1 cellular context compared by ENCODE assay signal in genomic region chr3:186806173-186807055, GRCh38.
A peak's percentile ranks its signal among the peaks of the same experiment; 100 is the strongest.
TF ChIP-seq lines count a peak whose summit lies in the region.

RFC4 (minus strand) TSS chr3:186806482; CDS start chr3:186804713, 1,769 bp downstream.

TF ChIP-seq in K562, 482 proteins besides CTCF, POLR2A, EP300 and RAD21 (continued from another document and continues in another):
- TF ChIP-seq AFF4 (CRISPR knock-in tag; IDR thresholded peaks at IDR 0.05) (no peak; the same call in 1 of the 2 replicates), CREB1 (IDR thresholded peaks at IDR 0.05) (peak; percentile 93), CREB1 (CRISPR knock-in tag; IDR thresholded peaks at IDR 0.05) (peak; percentile 94), SLC30A9 (CRISPR knock-in tag; IDR thresholded peaks at IDR 0.05) (no peak), SMARCE1 (IDR thresholded peaks at IDR 0.05) (peak; percentile 38; the same call in 1 of the 2 replicates), CHD2 (IDR thresholded peaks at IDR 0.05; ENCODE audit: low read depth, low read length) (no peak), FOXA3 (CRISPR knock-in tag; conservative IDR thresholded peaks at IDR 0.05 in 1 of 2, IDR thresholded peaks at IDR 0.05 in 1 of 2) (peak in 1 of 2 experiments; percentile 40; a peak in 1 of 4 replicates), ARHGAP35 (IDR thresholded peaks at IDR 0.05; ENCODE audit: partially characterized antibody) (no peak), ZC3H11A (IDR thresholded peaks at IDR 0.05; ENCODE audit: low read depth, low read length) (0 out of 2 replicates have a peak, but pooled peaks have one; percentile 53), ZBTB33 (CRISPR knock-in tag; IDR thresholded peaks at IDR 0.05) (no peak), JUN (IDR thresholded peaks at IDR 0.05; ENCODE audit: borderline replicate concordance, low read depth, low read length) (0 out of 2 replicates have a peak, but pooled peaks have one; percentile 25), JUN (CRISPR knock-in tag; IDR thresholded peaks at IDR 0.05; ENCODE audit: borderline replicate concordance) (peak; percentile 53; the same call in 1 of the 2 replicates), AFF1 (IDR thresholded peaks at IDR 0.05; ENCODE audit: low read depth in 1 of 2, partially characterized antibody in 2 of 2) (no peak), ZBTB11 (CRISPR knock-in tag; IDR thresholded peaks at IDR 0.05) (peak; percentile 80 to 98 (median 83); a peak in 5 of 6 replicates), MEF2A (IDR thresholded peaks at IDR 0.05; ENCODE audit: control insufficient read depth, low read depth, low read length) (no peak), ARID2 (IDR thresholded peaks at IDR 0.05) (no peak), TEAD1 (CRISPR knock-in tag; IDR thresholded peaks at IDR 0.05) (peak in 1 of 2 experiments; percentile 59; a peak in 1 of 4 replicates), ZNF280A (IDR thresholded peaks at IDR 0.05; ENCODE audit: low read depth, partially characterized antibody) (no peak), ZBTB1 (CRISPR knock-in tag; IDR thresholded peaks at IDR 0.05; ENCODE audit: borderline replicate concordance, low read depth) (no peak; the same call in 1 of the 2 replicates), ETS1 (conservative IDR thresholded peaks at IDR 0.05; ENCODE audit: control insufficient read depth, low read depth, low read length) (no peak), KAT8 (IDR thresholded peaks at IDR 0.05; ENCODE audit: low read depth) (no peak), ZBED1 (IDR thresholded peaks at IDR 0.05) (no peak), ESRRA (IDR thresholded peaks at IDR 0.05; ENCODE audit: borderline replicate concordance, low read depth) (peak; percentile 76; the same call in 1 of the 2 replicates), BCLAF1 (IDR thresholded peaks at IDR 0.05; ENCODE audit: borderline replicate concordance in 1 of 2, control insufficient read depth in 1 of 2, low read depth in 2 of 2, low read length in 1 of 2) (peak in 1 of 2 experiments; percentile 87; a peak in 2 of 4 replicates), LEF1 (IDR thresholded peaks at IDR 0.05) (no peak), RERE (CRISPR knock-in tag; IDR thresholded peaks at IDR 0.05; ENCODE audit: borderline replicate concordance) (no peak), STAT5B (CRISPR knock-in tag; IDR thresholded peaks at IDR 0.05) (no peak), ELF2 (CRISPR knock-in tag; IDR thresholded peaks at IDR 0.05) (no peak)
